In the genomic region with DNA sequence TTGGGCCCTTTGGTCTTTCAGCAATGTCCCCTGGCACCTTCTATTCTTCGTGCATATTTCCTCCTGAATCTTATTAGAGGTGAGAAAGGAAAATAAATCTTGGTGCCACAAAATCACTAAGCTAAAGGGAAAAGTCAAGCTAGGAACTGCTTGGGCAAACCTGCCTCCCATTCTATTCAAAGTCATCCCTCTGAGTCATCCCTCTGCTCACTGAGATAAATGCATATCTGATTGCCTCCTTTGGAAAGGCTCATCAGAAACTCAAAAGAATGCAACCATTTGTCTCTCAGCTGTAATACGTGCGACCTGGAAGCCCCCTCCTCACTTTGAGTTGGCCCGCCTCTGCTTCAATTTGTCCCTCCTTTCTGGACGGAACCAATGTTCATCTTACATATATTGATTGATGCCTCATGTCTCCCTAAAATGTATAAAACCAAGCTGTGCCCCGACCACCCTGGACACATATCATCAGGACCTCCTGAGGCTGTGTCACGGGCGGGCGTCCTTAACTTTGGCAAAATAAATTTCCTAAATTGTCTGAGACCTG, we compare ENCODE assay signal across 1 cellular context.
TF ChIP-seq lines count a peak whose summit lies in the region.

No MANE protein-coding gene starts in this region.

TF ChIP-seq in HepG2, 621 proteins besides CTCF, POLR2A, EP300 and RAD21:
- TF ChIP-seq ZNF263 (CRISPR knock-in tag; IDR thresholded peaks at IDR 0.05) (peak; percentile 90), ZFX (CRISPR knock-in tag; IDR thresholded peaks at IDR 0.05; ENCODE audit: low read depth) (0 out of 2 replicates have a peak, but pooled peaks have one; percentile 12), MTERF4 (CRISPR knock-in tag; IDR thresholded peaks at IDR 0.05) (0 out of 2 replicates have a peak, but pooled peaks have one; percentile 3)
